ENCODE assay signal across 14 cellular contexts in the genomic region with DNA sequence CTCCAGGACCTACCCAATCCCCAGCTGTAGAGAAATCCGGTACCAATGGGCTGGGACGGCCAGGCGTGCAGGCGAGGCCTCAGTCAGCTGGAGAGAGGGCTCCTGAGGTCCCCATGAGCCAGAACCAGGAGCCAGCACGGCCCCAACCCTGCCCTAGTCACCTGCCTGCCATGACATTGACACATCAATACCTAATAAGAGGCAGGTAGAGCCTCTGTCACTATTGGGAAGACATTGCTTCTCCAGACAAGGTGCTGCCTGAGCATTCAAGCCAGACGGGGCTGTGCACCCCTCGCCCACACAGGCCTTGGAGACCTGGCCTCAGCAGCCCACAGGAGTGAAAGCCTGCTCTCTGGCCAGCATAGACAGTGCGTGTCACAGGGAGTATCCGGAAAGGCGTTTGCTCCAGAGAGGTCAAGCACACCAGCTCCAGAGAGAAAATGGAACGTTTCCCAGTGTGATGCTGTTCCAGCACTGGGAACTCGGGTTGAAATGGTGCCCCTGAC. TPM values are rescaled to one million over a fixed set of nuclear protein-coding genes. Genes with fewer than 3 reads are reported as not detected.
DNase-seq lines count a peak whose midpoint lies in the region; TF ChIP-seq lines count a peak whose summit lies in the region.
"Had no signal": no experiment of that assay in that cellular context is flagged by ENCODE, and none has a peak within 500 bp of the region (broad histone marks: within the 10 kb centered on the region; RNA-seq: fewer than 3 reads in every experiment).

No MANE protein-coding gene starts in this region.

- no peak for TF ChIP-seq POLR2A in sigmoid colon (IDR thresholded peaks at IDR 0.05)

- peaks cover 75% of the 10 kb centered on the region for H3K27me3 ChIP-seq in HUES64 (ENCODE audit: insufficient read depth, low read length)
- no peaks in the 10 kb centered on the region for H3K27me3 ChIP-seq in layer of hippocampus (ENCODE audit: control insufficient read depth, insufficient read depth, low read length)
- H3K27me3 ChIP-seq in sigmoid colon: peaks cover 32 to 61% (median 51%) of the 10 kb centered on the region in 3 donors
- peaks cover under 1% of the 10 kb centered on the region for H3K27me3 ChIP-seq in Caco-2 (replicated peaks; ENCODE audit: control insufficient read depth, insufficient read depth, low read length)

- H3K27ac Mint-ChIP-seq in Caco-2 (ENCODE audit: unreplicated experiment): no peak overlapping the region
- H3K27ac Mint-ChIP-seq: activated CD4-positive, alpha-beta memory T cell treated with anti-CD3 and anti-CD28 coated beads for 36 hours had no signal

- CTCF ChIA-PET in Caco-2 (lab: Charles Lee): no interaction called here

- no peaks in the 10 kb centered on the region for H3K9me3 Mint-ChIP-seq in Caco-2 (ENCODE audit: unreplicated experiment)
- H3K9me3 Mint-ChIP-seq: activated CD4-positive, alpha-beta memory T cell treated with anti-CD3 and anti-CD28 coated beads for 36 hours; central memory CD8-positive, alpha-beta T cell had no signal

- H3K4me1 ChIP-seq in HUES64 (ENCODE audit: insufficient read depth, low read length) (peaks cover 33% of the 10 kb centered on the region), sigmoid colon (peaks cover 0 to 34% (median 33%) of the 10 kb centered on the region in 4 donors), Caco-2 (peaks cover 16% of the 10 kb centered on the region)

- no peak overlapping the region for H3K27ac ChIP-seq in HUES64 (ENCODE audit: low read depth, low read length)
- H3K27ac ChIP-seq in coronary artery: peak overlapping the region in 1 of 2 donors; percentile 63
- peak overlapping the region; percentile 79 for H3K27ac ChIP-seq in layer of hippocampus (ENCODE audit: low read depth, low read length)
- no peak overlapping the region for H3K27ac ChIP-seq in sigmoid colon
- H3K27ac ChIP-seq: BLaER1 treated with 17β-estradiol and CSF1 and Interleukin-3, amounts not matched to agents 10 nM and 100 nM had no signal

- no peak overlapping the region for H3K9ac ChIP-seq in HUES64 (ENCODE audit: low read depth, low read length)

- DNase-seq in coronary artery (ENCODE audit: low spot score) (peak; percentile 75), sigmoid colon (peak; percentile 63), Caco-2 (no peak), mucosa of gallbladder (ENCODE audit: low spot score) (no peak), NCI-H1694 (lab: John Stamatoyannopoulos, UW) (no peak)
- no peak for DNase-seq in NK-92 treated with Interleukin-12 subunit alpha and Interleukin-12 subunit beta, amount 100 ng/mL, for 24 hours (lab: John Stamatoyannopoulos, UW)
- DNase-seq: activated CD4-positive, alpha-beta memory T cell treated with anti-CD3 and anti-CD28 coated beads for 36 hours; activated naive CD4-positive, alpha-beta T cell; GF-D8; T1000 had no signal

- peaks cover 17% of the 10 kb centered on the region for H3K4me1 Mint-ChIP-seq in Caco-2 (ENCODE audit: low read depth, unreplicated experiment)

- peaks cover 15% of the 10 kb centered on the region for H3K27me3 Mint-ChIP-seq in Caco-2 (ENCODE audit: insufficient read depth, unreplicated experiment)

- TF ChIP-seq EP300 in sigmoid colon (IDR thresholded peaks at IDR 0.05): no peak

- no TSS peak for BruUV-seq in Caco-2 (replicated peaks; lab: Mats Ljungman, UMichigan)

- peaks cover 16% of the 10 kb centered on the region for H3K36me3 Mint-ChIP-seq in Caco-2 (ENCODE audit: insufficient read depth, unreplicated experiment)
- H3K36me3 Mint-ChIP-seq: activated CD4-positive, alpha-beta memory T cell treated with anti-CD3 and anti-CD28 coated beads for 36 hours had no signal

- TF ChIP-seq CTCF in coronary artery (IDR thresholded peaks at IDR 0.05): no peak
- TF ChIP-seq CTCF in sigmoid colon (IDR thresholded peaks at IDR 0.05): no peak
- TF ChIP-seq CTCF in Caco-2 (IDR thresholded peaks at IDR 0.05; ENCODE audit: insufficient read depth in 1 of 2, low read depth in 1 of 2, low read length in 1 of 2, severe bottlenecking in 1 of 2, unreplicated experiment in 1 of 2): no peak

- intact Hi-C loops in sigmoid colon (cut with DNase I) (no loop called here), Caco-2 (cut with micrococcal nuclease; ENCODE audit: unreplicated experiment) (no loop called here)

- H3K36me3 ChIP-seq in HUES64 (ENCODE audit: insufficient read depth, low read length) (peaks cover 8% of the 10 kb centered on the region; the same call in 1 of the 2 replicates), sigmoid colon (peaks cover 0 to 16% (median 0%) of the 10 kb centered on the region in 4 donors), Caco-2 (ENCODE audit: control insufficient read depth, insufficient read depth, low read length) (no peaks in the 10 kb centered on the region; the same call in 1 of the 2 replicates)

- 67% methylated on average over 12 of the region's 12 CpGs for WGBS in HUES64
- 66 to 81% methylated on average over 12 of the region's 12 CpGs for WGBS in sigmoid colon, 2 donors

- H3K9me3 ChIP-seq in HUES64 (ENCODE audit: insufficient read depth, low read depth, low read length): no peaks in the 10 kb centered on the region
- H3K9me3 ChIP-seq in sigmoid colon: no peaks in the 10 kb centered on the region
- no peaks in the 10 kb centered on the region for H3K9me3 ChIP-seq in Caco-2
- H3K9me3 ChIP-seq: BLaER1 treated with 17β-estradiol and CSF1 and Interleukin-3, amounts not matched to agents 10 nM and 100 nM had no signal

- POLR2A ChIA-PET in Caco-2 (lab: Charles Lee): no interaction called here

- H3K4me3 Mint-ChIP-seq in Caco-2 (ENCODE audit: unreplicated experiment): no peak overlapping the region

- 0 out of 2 replicates have a peak overlapping the region, but pooled peaks have one; percentile 61 for H3K4me3 ChIP-seq in HUES64 (ENCODE audit: low read length)
- H3K4me3 ChIP-seq in coronary artery: no peak overlapping the region
- no peak overlapping the region for H3K4me3 ChIP-seq in sigmoid colon
- H3K4me3 ChIP-seq in Caco-2 (ENCODE audit: low read depth, low read length): no peak overlapping the region

RNA-seq across cellular contexts. Expression of a gene that starts 3.5 kb away (rescaled TPM):
- polyA plus RNA-seq in HUES64 (2013, experiment 1 of 2): 3.2 TPM
- polyA plus RNA-seq in HUES64 (2013, experiment 2 of 2): 6.8 TPM
- total RNA-seq in sigmoid colon (1 to 10 TPM; 1.1 to 8.4 (median 5.1) TPM), Caco-2 (2022) (6.6 and 8.1 TPM in 2 replicates), mucosa of gallbladder (13.0 TPM)
- 10 to 100 TPM in 1 of 3 donors, 1 to 10 TPM in 2; 3.0 to 13.6 (median 3.5) TPM for polyA plus RNA-seq in sigmoid colon

RNA-seq across cellular contexts. Expression of a gene that starts 19.1 kb away (rescaled TPM):
- polyA plus RNA-seq in HUES64 (2013, experiment 1 of 2): 10.7 TPM
- 12.1 TPM for polyA plus RNA-seq in HUES64 (2013, experiment 2 of 2)
- total RNA-seq in sigmoid colon (10 to 100 TPM; 29.6 to 55.0 (median 45.7) TPM), Caco-2 (2022) (20.9 and 21.0 TPM in 2 replicates), mucosa of gallbladder (38.9 TPM)
- 10 to 100 TPM in 1 of 3 donors, 1 to 10 TPM in 2; 5.5 to 12.1 (median 9.0) TPM for polyA plus RNA-seq in sigmoid colon

Comparison
In these comparisons a context has a peak if more than half of its experiments do, and no peak if none do; other contexts are left out.
1. DNase-seq: peak in coronary artery (single experiment) and sigmoid colon (single experiment); none in Caco-2 (0 of 2), NK-92 treated with Interleukin-12 subunit alpha and Interleukin-12 subunit beta, amount 100 ng/mL, for 24 hours (single experiment), mucosa of gallbladder (single experiment) and NCI-H1694 (single experiment).